In genomic region chr11:102603091-102603490, GRCh38 we compare ENCODE assay signal across 13 cellular contexts. TPM values are rescaled to one million over a fixed set of nuclear protein-coding genes. Genes with fewer than 3 reads are reported as not detected.
A peak's percentile ranks its signal among the peaks of the same experiment; 100 is the strongest.
DNase-seq lines count a peak whose midpoint lies in the region; ATAC-seq and TF ChIP-seq lines count a peak whose summit lies in the region.
"Had no signal": no experiment of that assay in that cellular context is flagged by ENCODE, and none has a peak within 500 bp of the region (broad histone marks: within the 10 kb centered on the region; RNA-seq: fewer than 3 reads in every experiment).

No MANE protein-coding gene starts in this region.

- DNase-seq in COLO829 (ENCODE audit: low spot score) (peak; percentile 74), glomerular visceral epithelial cell (ENCODE audit: extremely low spot score) (peak; percentile 89), osteoblast (ENCODE audit: insufficient read length, low spot score, missing footprints) (no peak), HCEC 1CT (no peak), NCI-H69 (lab: John Stamatoyannopoulos, UW) (no peak)
- DNase-seq in activated naive CD4-positive, alpha-beta T cell treated with Interleukin-2 at 50 U/mL for 16 hours = no peak
- DNase-seq: activated gamma-delta T cell treated with Interleukin-2 at 50 U/mL for 16 hours, COR-L47, NCI-H446 treated with DMSO at 0.1 percent for 48 hours, T-helper 9 cell, transverse colon had no signal

- ATAC-seq in SK-N-SH treated with all-trans-retinoic acid at 6 μM for 48 hours (peak; percentile 11; the same call in 2 of the 3 replicates), GM18861 (IDR thresholded peaks at IDR 0.05; ENCODE audit: unreplicated experiment) (no peak)

- H3K4me1 ChIP-seq in osteoblast (ENCODE audit: insufficient read depth, low read length) = peaks cover 30% of the 10 kb centered on the region

- H3K79me2 ChIP-seq in osteoblast (ENCODE audit: insufficient read depth, low read length) = no peaks in the 10 kb centered on the region

- no peaks in the 10 kb centered on the region for H3K9me3 ChIP-seq in osteoblast (ENCODE audit: low read depth, low read length)
- H3K9me3 ChIP-seq: transverse colon had no signal

- peak overlapping the region; percentile 64 for H2AFZ ChIP-seq in osteoblast (ENCODE audit: low read length)

- TF ChIP-seq CTCF in osteoblast (IDR thresholded peaks at IDR 0.05; ENCODE audit: extremely low read depth, low read depth, low read length) = no peak

- no peaks in the 10 kb centered on the region for H3K27me3 ChIP-seq in osteoblast (ENCODE audit: insufficient read depth, low read length)
- H3K27me3 ChIP-seq: transverse colon had no signal

- peak overlapping the region; percentile 66 for H3K4me2 ChIP-seq in osteoblast (ENCODE audit: insufficient read depth, low read length)

- no peaks in the 10 kb centered on the region for H3K36me3 ChIP-seq in osteoblast (ENCODE audit: insufficient read depth, low read length)
- H3K36me3 ChIP-seq: transverse colon had no signal

- H4K20me1 ChIP-seq in osteoblast (ENCODE audit: insufficient read depth, low read length) = no peaks in the 10 kb centered on the region

- H3K4me3 ChIP-seq in osteoblast (ENCODE audit: insufficient read depth, low read length) = peak overlapping the region; percentile 23
- H3K4me3 ChIP-seq: transverse colon had no signal

- H3K27ac ChIP-seq in osteoblast (ENCODE audit: low read depth, low read length) = peak overlapping the region; percentile 42

TF ChIP-seq in SK-N-SH treated with all-trans-retinoic acid at 6 μM for 48 hours, 23 proteins besides CTCF, POLR2A, EP300 and RAD21:
- TF ChIP-seq ISL1 (CRISPR knock-in tag; IDR thresholded peaks at IDR 0.05) = no peak
- TF ChIP-seq ZNF8 (CRISPR knock-in tag; IDR thresholded peaks at IDR 0.05) = no peak
- TF ChIP-seq OSR1 (CRISPR knock-in tag; IDR thresholded peaks at IDR 0.05) = no peak
- TF ChIP-seq GLIS3 (CRISPR knock-in tag; IDR thresholded peaks at IDR 0.05) = no peak
- TF ChIP-seq TCF4 (CRISPR knock-in tag; IDR thresholded peaks at IDR 0.05; ENCODE audit: borderline replicate concordance) = no peak
- no peak for TF ChIP-seq PPARA (CRISPR knock-in tag; IDR thresholded peaks at IDR 0.05; ENCODE audit: borderline replicate concordance)
- TF ChIP-seq ZFP30 (CRISPR knock-in tag; IDR thresholded peaks at IDR 0.05) = no peak
- TF ChIP-seq ZC3H10 (CRISPR knock-in tag; IDR thresholded peaks at IDR 0.05) = no peak
- TF ChIP-seq CREB5 (CRISPR knock-in tag; IDR thresholded peaks at IDR 0.05; ENCODE audit: low read depth) = no peak
- TF ChIP-seq ZNF565 (CRISPR knock-in tag; conservative IDR thresholded peaks at IDR 0.05; ENCODE audit: low read depth) = no peak
- TF ChIP-seq ZFP3 (CRISPR knock-in tag; IDR thresholded peaks at IDR 0.05) = no peak

RNA-seq across cellular contexts. Expression of gene MMP20, which starts 22.0 kb away (rescaled TPM):
- not detected in 2 replicates for total RNA-seq in osteoblast
- total RNA-seq: transverse colon had no signal

Comparison
In these comparisons a context has a peak if more than half of its experiments do, and no peak if none do; other contexts are left out.
1. DNase-seq: peak in COLO829 (single experiment) and glomerular visceral epithelial cell (single experiment); none in osteoblast (single experiment), activated naive CD4-positive, alpha-beta T cell treated with Interleukin-2 at 50 U/mL for 16 hours (single experiment), HCEC 1CT (single experiment) and NCI-H69 (single experiment).